8 cellular contexts compared by ENCODE assay signal in the genomic region with DNA sequence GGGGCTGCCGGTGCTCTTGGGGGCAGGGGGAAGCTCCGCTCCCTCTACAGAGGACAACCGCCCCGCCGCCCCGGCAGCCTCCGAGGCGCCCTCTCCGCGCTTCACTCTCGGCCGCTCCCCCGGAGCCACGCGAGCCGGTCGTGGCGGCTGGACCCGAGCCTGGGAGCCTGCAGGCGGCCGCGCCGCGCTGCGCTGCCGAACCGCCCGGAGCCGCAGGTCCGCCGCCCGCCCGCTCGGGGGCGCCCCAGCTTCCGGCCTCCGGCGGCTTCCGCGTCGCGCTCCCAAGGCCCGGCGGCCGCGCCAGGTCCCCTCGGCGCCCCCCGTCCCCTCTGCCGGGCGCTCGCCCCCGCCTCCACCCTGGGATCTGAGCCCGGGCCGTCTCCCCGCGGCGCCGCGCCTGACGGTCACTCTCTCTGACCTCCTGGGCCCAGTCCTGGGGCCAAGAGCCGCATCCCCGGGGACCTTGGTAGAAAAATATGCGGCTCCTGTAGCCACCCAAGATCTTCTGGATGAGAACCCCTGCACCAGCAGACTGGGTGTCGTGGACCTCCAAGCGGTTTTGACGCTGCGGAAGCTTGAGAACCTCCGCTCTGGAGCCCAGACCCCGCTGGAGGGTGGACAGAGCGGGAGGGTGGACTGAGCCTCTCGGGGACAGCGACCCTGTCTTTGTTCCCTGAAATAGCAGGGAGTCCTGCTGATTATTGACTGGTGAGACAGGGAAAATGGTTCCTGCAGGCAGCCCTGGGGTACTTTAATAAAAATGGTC. TPM values are rescaled to one million over a fixed set of nuclear protein-coding genes. Genes with fewer than 3 reads are reported as not detected.
DNase-seq lines count a peak whose midpoint lies in the region; ATAC-seq and TF ChIP-seq lines count a peak whose summit lies in the region.

No MANE protein-coding gene starts in this region.

- DNase-seq in AG10803 (ENCODE audit: low read depth) (peak; percentile 51), HPDE6-E6E7 (ENCODE audit: extremely low spot score) (peak; percentile 53), SHP77 (lab: John Stamatoyannopoulos, UW) (no peak)
- DNase-seq in stimulated activated CD4-positive, alpha-beta T cell treated with anti-CD3 and anti-CD28 coated beads, TNF-alpha, amount 100 ng/mL, for 24 hours (ENCODE audit: low read depth in 3 of 3) = peak in 2 of 3 experiments; percentile 31 to 61

- TF ChIP-seq CTCF in AG10803 (conservative IDR thresholded peaks at IDR 0.05; ENCODE audit: low read length) (peak; percentile 7), liver (IDR thresholded peaks at IDR 0.05; ENCODE audit: low read depth, low read length, missing input control) (peak; percentile 63)

- intact Hi-C loops in dendritic cell treated with granulocyte-macrophage colony-stimulating factor and Interleukin-4, amounts not matched to agents 40 ng/mL and 50 ng/mL, for 4 days (cut with micrococcal nuclease) = loop anchor here (2.0 kb wide), 1 partner anchor 35 kb away; no protein-coding TSS in a partner anchor

- peaks cover 28% of the 10 kb centered on the region for H3K4me1 Mint-ChIP-seq in dendritic cell treated with granulocyte-macrophage colony-stimulating factor and Interleukin-4, amounts not matched to agents 40 ng/mL and 50 ng/mL, for 4 days (ENCODE audit: low read depth)

- H3K27me3 Mint-ChIP-seq in dendritic cell treated with granulocyte-macrophage colony-stimulating factor and Interleukin-4, amounts not matched to agents 40 ng/mL and 50 ng/mL, for 4 days = peaks cover 8% of the 10 kb centered on the region

- H3K9ac ChIP-seq in liver (ENCODE audit: low read depth in 1 of 2, low read length in 2 of 2) = peak overlapping the region; percentile 71 to 78

- no peaks in the 10 kb centered on the region for H3K27me3 ChIP-seq in liver (ENCODE audit: control insufficient read depth in 4 of 4, insufficient read depth in 4 of 4, low read length in 3 of 4)

- H3K9me3 Mint-ChIP-seq in dendritic cell treated with granulocyte-macrophage colony-stimulating factor and Interleukin-4, amounts not matched to agents 40 ng/mL and 50 ng/mL, for 4 days = peaks cover 3% of the 10 kb centered on the region

- TF ChIP-seq POLR2A in GM19193 (IDR thresholded peaks at IDR 0.05; ENCODE audit: extremely low read depth, insufficient read depth, insufficient read length) = peak; percentile 55

- H3K36me3 ChIP-seq in liver (ENCODE audit: control insufficient read depth in 4 of 4, insufficient read depth in 3 of 4, low read depth in 1 of 4, low read length in 3 of 4) = no peaks in the 10 kb centered on the region

- TF ChIP-seq RAD21 in liver (IDR thresholded peaks at IDR 0.05) = no peak

- 3% methylated on average over 73 of the region's 73 CpGs for WGBS in liver

- peak overlapping the region; percentile 95 for H3K27ac Mint-ChIP-seq in dendritic cell treated with granulocyte-macrophage colony-stimulating factor and Interleukin-4, amounts not matched to agents 40 ng/mL and 50 ng/mL, for 4 days

- ATAC-seq in activated CD4-positive, CD25-positive, alpha-beta regulatory T cell treated with anti-CD3 and anti-CD28 coated beads, Interleukin-2, amount 50 U/mL, for 24 hours = peak; percentile 25 to 39

- H3K4me1 ChIP-seq in liver (ENCODE audit: control insufficient read depth in 4 of 4, insufficient read depth in 4 of 4, low read length in 3 of 4) = peaks cover 0 to 25% (median 14%) of the 10 kb centered on the region in 4 donors

- H3K4me3 ChIP-seq in AG10803 (ENCODE audit: low read length) (peak overlapping the region; percentile 42), liver (ENCODE audit: low read depth in 1 of 3, low read length in 3 of 3) (peak overlapping the region; percentile 53 to 72 (median 71))

- peak overlapping the region; percentile 16 to 40 for H3K27ac ChIP-seq in liver (ENCODE audit: low read depth in 1 of 2, low read length in 2 of 2)

- H3K9me3 ChIP-seq in liver (ENCODE audit: control insufficient read depth in 4 of 4, low read length in 3 of 4) = no peaks in the 10 kb centered on the region

- H3K36me3 Mint-ChIP-seq in dendritic cell treated with granulocyte-macrophage colony-stimulating factor and Interleukin-4, amounts not matched to agents 40 ng/mL and 50 ng/mL, for 4 days (ENCODE audit: low read depth) = no peaks in the 10 kb centered on the region

- H3K4me3 Mint-ChIP-seq in dendritic cell treated with granulocyte-macrophage colony-stimulating factor and Interleukin-4, amounts not matched to agents 40 ng/mL and 50 ng/mL, for 4 days = peak overlapping the region; percentile 85

TF ChIP-seq in liver, 16 proteins besides CTCF, POLR2A, EP300 and RAD21:
- TF ChIP-seq FOXA1 (IDR thresholded peaks at IDR 0.05) = no peak
- no peak for TF ChIP-seq SP1 (IDR thresholded peaks at IDR 0.05)
- no peak for TF ChIP-seq HNF4A (conservative IDR thresholded peaks at IDR 0.05)
- TF ChIP-seq RXRA (IDR thresholded peaks at IDR 0.05) = no peak
- no peak for TF ChIP-seq FOXA2 (IDR thresholded peaks at IDR 0.05)
- TF ChIP-seq GABPA (IDR thresholded peaks at IDR 0.05 in 1 of 2, conservative IDR thresholded peaks at IDR 0.05 in 1 of 2) = no peak

RNA-seq across cellular contexts. Expression of gene SERTAD2, which starts 44.3 kb away (rescaled TPM):
- 10 to 100 TPM in 1 of 2 donors, 1 to 10 TPM in 1; 5.8 to 13.3 TPM for total RNA-seq in liver
- 1 to 10 TPM; 5.1 to 7.1 TPM for polyA plus RNA-seq in liver

Comparison
In these comparisons a context has a peak if more than half of its experiments do, and no peak if none do; other contexts are left out.
1. DNase-seq: peak in AG10803 (single experiment), HPDE6-E6E7 (single experiment) and stimulated activated CD4-positive, alpha-beta T cell treated with anti-CD3 and anti-CD28 coated beads, TNF-alpha, amount 100 ng/mL, for 24 hours (2 of 3); none in SHP77 (0 of 2).